21 cellular contexts compared by ENCODE assay signal in the genomic region with DNA sequence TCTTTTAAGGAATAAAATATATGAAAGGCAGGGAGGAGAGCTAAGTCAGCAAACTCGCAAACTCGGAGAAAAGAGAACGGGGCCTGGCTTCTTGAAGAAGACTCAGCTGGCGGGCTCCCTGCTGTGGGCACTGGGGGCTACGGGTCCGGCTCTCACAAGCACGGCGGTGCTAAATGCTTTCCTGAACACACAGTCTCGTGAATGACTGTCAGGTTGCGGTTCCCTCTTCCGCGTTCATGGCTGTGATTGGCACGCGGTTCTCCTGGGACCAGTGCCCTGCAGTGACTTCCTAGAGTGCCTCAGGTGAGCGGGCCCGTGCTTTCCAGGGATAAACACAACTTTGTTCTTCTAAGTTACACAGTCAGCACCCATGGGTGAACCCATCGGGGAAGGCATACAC.
DNase-seq lines count a peak whose midpoint lies in the region; ATAC-seq, FAIRE-seq and TF ChIP-seq lines count a peak whose summit lies in the region.
"Had no signal": no experiment of that assay in that cellular context is flagged by ENCODE, and none has a peak within 500 bp of the region (broad histone marks: within the 10 kb centered on the region; RNA-seq: fewer than 3 reads in every experiment).

No MANE protein-coding gene starts in this region.

- no peak overlapping the region for H3K27ac Mint-ChIP-seq in stimulated activated naive B cell treated with anti-CD40 and anti-IgM and Interleukin-4, amounts not matched to agents 10 μg/mL and 1 μg/mL and 100 μg/mL, for 72 hours
- H3K27ac Mint-ChIP-seq: activated CD4-positive, alpha-beta T cell treated with anti-CD3 and anti-CD28 coated beads, Interleukin-2, amount 10 ng/mL, durations not matched to agents 7 days and 5 days had no signal

- H3K36me3 ChIP-seq in HepG2 (replicated peaks in 1 of 2; ENCODE audit: control insufficient read depth in 1 of 2, insufficient read depth in 2 of 2, low read length in 2 of 2), result peaks cover 17 to 35% of the 10 kb centered on the region in 2 experiments; a peak in 4 of 5 replicates

- H3K4me1 Mint-ChIP-seq in stimulated activated naive B cell treated with anti-CD40 and anti-IgM and Interleukin-4, amounts not matched to agents 10 μg/mL and 1 μg/mL and 100 μg/mL, for 72 hours, result peaks cover 0 to 5% of the 10 kb centered on the region in 2 donors
- H3K4me1 Mint-ChIP-seq: activated CD4-positive, alpha-beta T cell treated with anti-CD3 and anti-CD28 coated beads, Interleukin-2, amount 10 ng/mL, durations not matched to agents 7 days and 5 days had no signal

- no peak overlapping the region for H3K9ac ChIP-seq in HepG2 (ENCODE audit: insufficient read depth, low read depth, low read length)
- H3K9ac ChIP-seq: GM23248 had no signal

- TF ChIP-seq RAD21 in HepG2 (CRISPR knock-in tag; IDR thresholded peaks at IDR 0.05), result no peak

- no peak overlapping the region for H3K4me3 Mint-ChIP-seq in stimulated activated naive B cell treated with anti-CD40 and anti-IgM and Interleukin-4, amounts not matched to agents 10 μg/mL and 1 μg/mL and 100 μg/mL, for 72 hours
- H3K4me3 Mint-ChIP-seq: activated CD4-positive, alpha-beta T cell treated with anti-CD3 and anti-CD28 coated beads, Interleukin-2, amount 10 ng/mL, durations not matched to agents 7 days and 5 days had no signal

- H3K27me3 ChIP-seq in HepG2 (ENCODE audit: control insufficient read depth in 1 of 2, insufficient read depth in 2 of 2, low read length in 2 of 2), result no peaks in the 10 kb centered on the region
- H3K27me3 ChIP-seq: brain microvascular endothelial cell, thyroid gland had no signal

- no peak overlapping the region for H2AFZ ChIP-seq in HepG2 (ENCODE audit: low read length)
- H2AFZ ChIP-seq: GM23248 had no signal

- H3K4me3 ChIP-seq in HepG2 (replicated peaks in 1 of 3; ENCODE audit: insufficient read depth in 1 of 3, low read depth in 2 of 3, low read length in 3 of 3), result no peak overlapping the region
- H3K4me3 ChIP-seq: GM23248, thyroid gland had no signal

- TF ChIP-seq POLR2A in HepG2 (IDR thresholded peaks at IDR 0.05; ENCODE audit: insufficient read depth in 1 of 2, low read depth in 2 of 2, low read length in 2 of 2), result no peak

- DNase-seq in DMS153 treated with DMSO at 0.1 percent for 48 hours (lab: John Stamatoyannopoulos, UW; ENCODE audit: unreplicated experiment) (peak; percentile 17), HepG2 (ENCODE audit: low spot score) (no peak), NCI-H1436 treated with DMSO at 0.1 percent for 48 hours (lab: John Stamatoyannopoulos, UW) (no peak)
- DNase-seq in activated CD8-positive, alpha-beta memory T cell treated with anti-CD3 and anti-CD28 coated beads, Interleukin-2, amount 50 U/mL, for 4 hours, result peak; percentile 8
- no peak for DNase-seq in stimulated activated naive B cell treated with anti-CD40 and anti-IgM and Interleukin-4, amounts not matched to agents 10 μg/mL and 1 μg/mL and 100 μg/mL, for 72 hours
- DNase-seq: activated naive CD4-positive, alpha-beta T cell treated with anti-CD3 and anti-CD28 coated beads, Interleukin-2, amount 50 U/mL, for 16 hours; AML-193; brain microvascular endothelial cell; erythroblast; GM23248; Kasumi-1; NCI-H2171 treated with DMSO at 0.1 percent for 48 hours; NCI-H69; SHP77; stimulated activated CD4-positive, alpha-beta T cell treated with anti-CD3 and anti-CD28 coated beads, Interleukin-15, amount 100 ng/mL, for 24 hours; thyroid gland had no signal

- H4K20me1 ChIP-seq in HepG2 (ENCODE audit: insufficient read depth, low read length), result no peaks in the 10 kb centered on the region; the same call in 1 of the 2 replicates

- TF ChIP-seq CTCF in HepG2 (CRISPR knock-in tag; IDR thresholded peaks at IDR 0.05), result no peak

- ATAC-seq in HepG2 (no peak), HG03095 (IDR thresholded peaks at IDR 0.05; ENCODE audit: unreplicated experiment) (no peak), HG03457 (IDR thresholded peaks at IDR 0.05; ENCODE audit: unreplicated experiment) (no peak)
- peak; percentile 16 to 38 for ATAC-seq in stimulated activated naive B cell treated with anti-CD40 and anti-IgM and Interleukin-4, amounts not matched to agents 10 μg/mL and 1 μg/mL and 100 μg/mL, for 72 hours (replicated peaks)

- WGBS in HepG2 (ENCODE audit: low lambda C conversion rate), result 94% methylated on average over 17 of the region's 17 CpGs

- POLR2A ChIA-PET in HepG2 (lab: Yijun Ruan, JAX), result no interaction called here

- no peak overlapping the region for H3K4me2 ChIP-seq in HepG2 (ENCODE audit: low read depth, low read length)

- no peaks in the 10 kb centered on the region; the same call in 1 of the 2 replicates for H3K9me3 ChIP-seq in HepG2 (ENCODE audit: low read length)
- H3K9me3 ChIP-seq: thyroid gland had no signal

- no TSS peak for BruUV-seq in HepG2 (replicated peaks; lab: Mats Ljungman, UMichigan)

- H3K27me3 Mint-ChIP-seq in stimulated activated naive B cell treated with anti-CD40 and anti-IgM and Interleukin-4, amounts not matched to agents 10 μg/mL and 1 μg/mL and 100 μg/mL, for 72 hours, result no peaks in the 10 kb centered on the region
- H3K27me3 Mint-ChIP-seq: activated CD4-positive, alpha-beta T cell treated with anti-CD3 and anti-CD28 coated beads, Interleukin-2, amount 10 ng/mL, durations not matched to agents 7 days and 5 days had no signal

- TF ChIP-seq EP300 in HepG2 (IDR thresholded peaks at IDR 0.05; ENCODE audit: low read depth in 2 of 2, low read length in 2 of 2) (no peak), HepG2 (CRISPR knock-in tag; IDR thresholded peaks at IDR 0.05; ENCODE audit: borderline replicate concordance) (no peak)

- no peaks in the 10 kb centered on the region for H3K4me1 ChIP-seq in HepG2 (ENCODE audit: insufficient read depth, low read length)

- CTCF ChIA-PET in HepG2 (lab: Yijun Ruan, JAX; ENCODE audit: low intra/inter-chr PET ratio, low total read pairs), result no interaction called here

- no peaks in the 10 kb centered on the region for H3K79me2 ChIP-seq in HepG2 (ENCODE audit: insufficient read depth, low read length)

- in situ Hi-C loops in HepG2 (cut with HindIII; ENCODE audit: extremely low pct_ligation_motif_present, low pct_unique_long_range_greater_than_20kb), result no loop called here

- FAIRE-seq in HepG2 (lab: Jason Lieb, UNC), result no peak
- FAIRE-seq: frontal cortex, TTC549 had no signal

- no peak overlapping the region for H3K27ac ChIP-seq in HepG2 (ENCODE audit: extremely low read length, insufficient read depth, low read length)
- H3K27ac ChIP-seq: brain microvascular endothelial cell, GM23248, thyroid gland had no signal

- intact Hi-C loops in HepG2 (cut with micrococcal nuclease; ENCODE audit: unreplicated experiment), result no loop called here

- H3K9me3 Mint-ChIP-seq in stimulated activated naive B cell treated with anti-CD40 and anti-IgM and Interleukin-4, amounts not matched to agents 10 μg/mL and 1 μg/mL and 100 μg/mL, for 72 hours, result peaks cover 4% of the 10 kb centered on the region in 2 donors

- H3K36me3 Mint-ChIP-seq in stimulated activated naive B cell treated with anti-CD40 and anti-IgM and Interleukin-4, amounts not matched to agents 10 μg/mL and 1 μg/mL and 100 μg/mL, for 72 hours, result peaks cover 26 to 53% of the 10 kb centered on the region in 2 donors

TF ChIP-seq in HepG2, 621 proteins besides CTCF, POLR2A, EP300 and RAD21:
- no peak for TF ChIP-seq HMG20A (CRISPR knock-in tag; IDR thresholded peaks at IDR 0.05; ENCODE audit: borderline replicate concordance)
- TF ChIP-seq ZNF207 (IDR thresholded peaks at IDR 0.05; ENCODE audit: borderline replicate concordance), result no peak
- TF ChIP-seq BCL6 (CRISPR knock-in tag; IDR thresholded peaks at IDR 0.05), result 0 out of 2 replicates have a peak, but pooled peaks have one; percentile 22
- TF ChIP-seq ZNF501 (CRISPR knock-in tag; IDR thresholded peaks at IDR 0.05), result no peak
- no peak for TF ChIP-seq ZNF329 (CRISPR knock-in tag; IDR thresholded peaks at IDR 0.05; ENCODE audit: low read depth)
- no peak for TF ChIP-seq ZNF264 (CRISPR knock-in tag; IDR thresholded peaks at IDR 0.05)
- TF ChIP-seq RBM22 (optimal IDR thresholded peaks at IDR 0.05; ENCODE audit: low read length), result peak; percentile 24

Comparison
In these comparisons a context has a peak if more than half of its experiments do, and no peak if none do; other contexts are left out.
1. DNase-seq: peak in DMS153 treated with DMSO at 0.1 percent for 48 hours (single experiment) and activated CD8-positive, alpha-beta memory T cell treated with anti-CD3 and anti-CD28 coated beads, Interleukin-2, amount 50 U/mL, for 4 hours (single experiment); none in HepG2 (single experiment), stimulated activated naive B cell treated with anti-CD40 and anti-IgM and Interleukin-4, amounts not matched to agents 10 μg/mL and 1 μg/mL and 100 μg/mL, for 72 hours (single experiment) and NCI-H1436 treated with DMSO at 0.1 percent for 48 hours (single experiment).
2. ATAC-seq: peak in stimulated activated naive B cell treated with anti-CD40 and anti-IgM and Interleukin-4, amounts not matched to agents 10 μg/mL and 1 μg/mL and 100 μg/mL, for 72 hours (2 of 2); none in HepG2 (single experiment), HG03095 (single experiment) and HG03457 (single experiment).